ENCODE assay signal across 24 cellular contexts in the genomic region with DNA sequence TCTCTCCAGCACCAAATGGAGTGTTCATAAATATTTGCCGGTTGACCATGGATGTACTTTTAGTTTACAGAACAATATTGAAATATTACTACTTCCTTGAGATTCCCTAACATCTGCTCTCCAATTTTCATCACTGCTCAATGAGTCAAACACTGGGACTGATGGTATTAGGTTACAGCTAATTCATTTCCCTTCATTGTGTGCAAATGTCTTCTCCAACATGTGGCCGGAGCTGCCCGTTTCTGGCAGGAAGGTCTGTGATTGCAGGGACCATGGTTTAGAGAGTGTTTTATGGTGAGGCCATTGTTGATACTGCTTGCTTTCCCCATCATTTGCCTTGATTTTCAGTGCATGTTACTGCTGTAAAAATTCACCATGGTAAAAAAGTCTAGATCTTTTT.
"Had no signal": no experiment of that assay in that cellular context is flagged by ENCODE, and none has a peak within 500 bp of the region (broad histone marks: within the 10 kb centered on the region; RNA-seq: fewer than 3 reads in every experiment).

No MANE protein-coding gene starts in this region.

- H3K9me3 ChIP-seq: gastrocnemius medialis, suprapubic skin, transverse colon, vagina had no signal

- ATAC-seq: gastrocnemius medialis, left lobe of liver had no signal

- FAIRE-seq: kidney had no signal

- H3K27me3 Mint-ChIP-seq: activated naive CD8-positive, alpha-beta T cell; stimulated activated naive CD8-positive, alpha-beta T cell treated with anti-CD3 and anti-CD28 coated beads, Interleukin-15, Interleukin-2, amounts not matched to agents 100 ng/mL and 50 ng/mL, for 24 hours had no signal

- H3K27me3 ChIP-seq: cardiac muscle cell, gastrocnemius medialis, suprapubic skin, transverse colon, vagina had no signal

- H3K4me1 ChIP-seq: gastrocnemius medialis, suprapubic skin, transverse colon, vagina had no signal

- H3K9me3 Mint-ChIP-seq: activated T-helper 1 cell treated with anti-CD3 and anti-CD28 coated beads, Interleukin-12 subunit alpha, Interleukin-12 subunit beta, Interleukin-2, Interleukin-4 antibody, amounts not matched to agents 30 ng/mL and 10 ng/mL and 1 ng/mL, durations not matched to agents 14 hours and 24 hours and 36 hours had no signal

- H3K4me3 ChIP-seq: cardiac muscle cell, gastrocnemius medialis, lung, suprapubic skin, transverse colon, vagina had no signal

- DNase-seq: activated CD4-positive, alpha-beta T cell treated with anti-CD3 and anti-CD28 coated beads, Interleukin-2, amount 50 U/mL, for 4 hours; activated gamma-delta T cell treated with Interleukin-2 at 50 U/mL for 16 hours; activated T-cell treated with anti-CD3 and anti-CD28 coated beads for 4 hours; amniotic stem cell; dermis blood vessel endothelial cell; effector memory CD4-positive, alpha-beta T cell; gastrocnemius medialis; head of caudate nucleus; kidney; midbrain; nephron progenitor cell; nucleus accumbens; posterior cingulate gyrus; stimulated activated CD4-positive, alpha-beta T cell treated with anti-CD3 and anti-CD28 coated beads, Interleukin-2, amount 100 ng/mL, for 48 hours; transverse colon; WERI-Rb-1 had no signal

- H3K4me3 Mint-ChIP-seq: activated naive CD8-positive, alpha-beta T cell; activated T-helper 1 cell treated with anti-CD3 and anti-CD28 coated beads, Interleukin-12 subunit alpha, Interleukin-12 subunit beta, Interleukin-2, Interleukin-4 antibody, amounts not matched to agents 30 ng/mL and 10 ng/mL and 1 ng/mL, durations not matched to agents 14 hours and 24 hours and 36 hours; nephron progenitor cell; stimulated activated naive CD8-positive, alpha-beta T cell treated with anti-CD3 and anti-CD28 coated beads, Interleukin-15, Interleukin-2, amounts not matched to agents 100 ng/mL and 50 ng/mL, for 24 hours had no signal

- H3K27ac Mint-ChIP-seq: activated naive CD8-positive, alpha-beta T cell; activated T-helper 1 cell treated with anti-CD3 and anti-CD28 coated beads, Interleukin-12 subunit alpha, Interleukin-12 subunit beta, Interleukin-2, Interleukin-4 antibody, amounts not matched to agents 30 ng/mL and 10 ng/mL and 1 ng/mL, durations not matched to agents 14 hours and 24 hours and 36 hours; nephron progenitor cell; stimulated activated naive CD8-positive, alpha-beta T cell treated with anti-CD3 and anti-CD28 coated beads, Interleukin-15, Interleukin-2, amounts not matched to agents 100 ng/mL and 50 ng/mL, for 24 hours had no signal

- H3K27ac ChIP-seq: cardiac muscle cell, gastrocnemius medialis, suprapubic skin, transverse colon, vagina, WERI-Rb-1 had no signal

- H3K36me3 ChIP-seq: cardiac muscle cell, gastrocnemius medialis, suprapubic skin, transverse colon, vagina, WERI-Rb-1 had no signal
